In genomic region chr6:31825553-31825952, GRCh38 we compare ENCODE assay signal across 12 cellular contexts. TPM values are rescaled to one million over a fixed set of nuclear protein-coding genes. Genes with fewer than 3 reads are reported as not detected.
A peak's percentile ranks its signal among the peaks of the same experiment; 100 is the strongest.
DNase-seq lines count a peak whose midpoint lies in the region; ATAC-seq, FAIRE-seq and TF ChIP-seq lines count a peak whose summit lies in the region.
"Had no signal": no experiment of that assay in that cellular context is flagged by ENCODE, and none has a peak within 500 bp of the region (broad histone marks: within the 10 kb centered on the region; RNA-seq: fewer than 3 reads in every experiment).

No MANE protein-coding gene starts in this region.

- no peaks in the 10 kb centered on the region for H4K20me1 ChIP-seq in OCI-LY7 (ENCODE audit: insufficient read depth, low read length)

- H3K4me2 ChIP-seq in OCI-LY7 (ENCODE audit: low read length) = peak overlapping the region; percentile 18; the same call in 1 of the 2 replicates

- TF ChIP-seq POLR2A in GM12892 (IDR thresholded peaks at IDR 0.05; ENCODE audit: low read depth, low read length) = no peak

- FAIRE-seq in GM12892 (lab: Jason Lieb, UNC) = no peak
- FAIRE-seq: GM19239 had no signal

- H3K4me3 ChIP-seq in OCI-LY7 (ENCODE audit: low read depth, low read length, poor library complexity, severe bottlenecking) (no peak overlapping the region), neutrophil (ENCODE audit: low read depth in 1 of 2, low read length in 1 of 2) (no peak overlapping the region)

- peak overlapping the region; percentile 96 to 97 for H3K4me3 Mint-ChIP-seq in effector memory CD8-positive, alpha-beta T cell
- H3K4me3 Mint-ChIP-seq in naive thymus-derived CD8-positive, alpha-beta T cell = peak overlapping the region in 5 of 10 donors; percentile 18 to 84 (median 39)

- H2AFZ ChIP-seq in OCI-LY7 (ENCODE audit: low read length) = no peak overlapping the region

- no peaks in the 10 kb centered on the region for H3K9me3 Mint-ChIP-seq in effector memory CD8-positive, alpha-beta T cell
- H3K9me3 Mint-ChIP-seq in naive thymus-derived CD8-positive, alpha-beta T cell = no peaks in the 10 kb centered on the region

- H3K79me2 ChIP-seq in OCI-LY7 (ENCODE audit: insufficient read depth, low read depth, low read length) = peaks cover 11% of the 10 kb centered on the region

- peaks cover 25 to 46% of the 10 kb centered on the region in 2 donors for H3K4me1 Mint-ChIP-seq in effector memory CD8-positive, alpha-beta T cell (ENCODE audit: low read depth in 2 of 2)
- peaks cover 8 to 64% (median 40%) of the 10 kb centered on the region in 4 donors for H3K4me1 Mint-ChIP-seq in naive thymus-derived CD8-positive, alpha-beta T cell

- CTCF ChIA-PET in OCI-LY7 (lab: Charles Lee; ENCODE audit: unreplicated experiment) = no interaction called here

- H3K36me3 ChIP-seq in OCI-LY7 (ENCODE audit: insufficient read depth, low read length) (no peaks in the 10 kb centered on the region), neutrophil (no peaks in the 10 kb centered on the region)

- peak overlapping the region; percentile 96 to 97 for H3K27ac Mint-ChIP-seq in effector memory CD8-positive, alpha-beta T cell
- H3K27ac Mint-ChIP-seq in naive thymus-derived CD8-positive, alpha-beta T cell = peak overlapping the region in 5 of 10 donors; percentile 6 to 99 (median 98)

- intact Hi-C loops in OCI-LY7 (cut with micrococcal nuclease; ENCODE audit: unreplicated experiment) = no loop called here

- no peaks in the 10 kb centered on the region for H3K9me2 ChIP-seq in OCI-LY7 (ENCODE audit: insufficient read depth, low read length)

- TF ChIP-seq CTCF in C4-2B (conservative IDR thresholded peaks at IDR 0.05) (no peak), OCI-LY7 (conservative IDR thresholded peaks at IDR 0.05; ENCODE audit: low read length) (no peak), neutrophil (IDR thresholded peaks at IDR 0.05) (no peak), GM10266 (IDR thresholded peaks at IDR 0.05; ENCODE audit: control insufficient read depth, insufficient read depth, low read depth, missing control alignments) (no peak)

- POLR2A ChIA-PET in OCI-LY7 (lab: Charles Lee) = no interaction called here
- POLR2A ChIA-PET in naive thymus-derived CD8-positive, alpha-beta T cell (lab: Charles Lee) = interaction anchor here (0.6 to 3.0 kb wide), 3 partner anchors 10 to 173 kb away, joined by 3 to 13 read pairs (median 4); partner anchors contain the start of genes BAG6, EHMT2, HSPA1A and HSPA1L

- ATAC-seq in effector memory CD8-positive, alpha-beta T cell (replicated peaks) = no peak
- ATAC-seq in HG03342 (IDR thresholded peaks at IDR 0.05; ENCODE audit: unreplicated experiment) = no peak
- no peak for ATAC-seq in naive thymus-derived CD8-positive, alpha-beta T cell

- H3K27me3 Mint-ChIP-seq in effector memory CD8-positive, alpha-beta T cell = no peaks in the 10 kb centered on the region
- H3K27me3 Mint-ChIP-seq in naive thymus-derived CD8-positive, alpha-beta T cell = no peaks in the 10 kb centered on the region

- H3K36me3 Mint-ChIP-seq in effector memory CD8-positive, alpha-beta T cell (ENCODE audit: insufficient read depth) = peaks cover 21% of the 10 kb centered on the region
- H3K36me3 Mint-ChIP-seq in naive thymus-derived CD8-positive, alpha-beta T cell = no peaks in the 10 kb centered on the region

- DNase-seq in OCI-LY7 (ENCODE audit: low spot score) (no peak), GM12892 (ENCODE audit: insufficient read length) (no peak), GM10266 (ENCODE audit: extremely low spot score) (no peak)
- DNase-seq in effector memory CD8-positive, alpha-beta T cell = no peak
- no peak for DNase-seq in naive thymus-derived CD8-positive, alpha-beta T cell
- DNase-seq: DND-41, hippocampal formation, NCI-H2081 had no signal

- H3K4me1 ChIP-seq in OCI-LY7 (ENCODE audit: insufficient read depth, low read length, poor library complexity, severe bottlenecking) (peaks cover 49% of the 10 kb centered on the region), neutrophil (ENCODE audit: control insufficient read depth in 1 of 2, insufficient read depth in 1 of 2, low read depth in 1 of 2, low read length in 1 of 2) (peaks cover 63 to 70% of the 10 kb centered on the region in 2 experiments)

- H3K9me3 ChIP-seq in OCI-LY7 (ENCODE audit: low read length) (no peaks in the 10 kb centered on the region), neutrophil (no peaks in the 10 kb centered on the region)

- no peaks in the 10 kb centered on the region for H3K27me3 ChIP-seq in neutrophil

- no TSS peak for BruUV-seq in OCI-LY7 (replicated peaks; lab: Mats Ljungman, UMichigan)

- H3K27ac ChIP-seq in C4-2B = peak overlapping the region; percentile 96
- no peak overlapping the region for H3K27ac ChIP-seq in OCI-LY7 (ENCODE audit: low read depth, low read length, poor library complexity, severe bottlenecking)
- peak overlapping the region; percentile 95 for H3K27ac ChIP-seq in neutrophil

RNA-seq across cellular contexts. Expression of gene HSPA1B, which starts 2.0 kb away (rescaled TPM):
- 160 and 177 TPM in 2 replicates for total RNA-seq in OCI-LY7 (2014; rRNA removed; shearing (Covaris generic))
- total RNA-seq in OCI-LY7 (2022) = 40.1 and 60.9 TPM in 2 replicates
- polyA plus RNA-seq in GM12892 (2012; ENCODE audit: missing spikeins) = 7.1 TPM
- 10 to 100 TPM; 39.6 to 42.2 TPM for total RNA-seq in naive thymus-derived CD8-positive, alpha-beta T cell
- 1 to 10 TPM in 2 of 3 donors, under 1 TPM in 1; 0.28 to 1.3 (median 1.2) TPM for polyA plus RNA-seq in naive thymus-derived CD8-positive, alpha-beta T cell

RNA-seq across cellular contexts. Expression of gene HSPA1A, which starts 10.2 kb away (rescaled TPM):
- 0.22 and 0.41 TPM in 2 replicates for total RNA-seq in OCI-LY7 (2014; rRNA removed; shearing (Covaris generic))
- 0.81 and 2.2 TPM in 2 replicates for total RNA-seq in OCI-LY7 (2022)
- polyA plus RNA-seq in GM12892 (2012; ENCODE audit: missing spikeins) = 8.1 TPM
- total RNA-seq in naive thymus-derived CD8-positive, alpha-beta T cell = 10 to 100 TPM; 54.8 to 56.9 TPM
- 10 to 100 TPM in 2 of 3 donors, 1 to 10 TPM in 1; 6.9 to 17.3 (median 11.4) TPM for polyA plus RNA-seq in naive thymus-derived CD8-positive, alpha-beta T cell

RNA-seq across cellular contexts. Expression of gene HSPA1L, which starts 10.5 kb away (rescaled TPM):
- 0.19 TPM in 1 of 2 replicates, not detected in the other for total RNA-seq in OCI-LY7 (2014; rRNA removed; shearing (Covaris generic))
- total RNA-seq in OCI-LY7 (2022) = 0.15 and 0.49 TPM in 2 replicates
- 1.2 TPM for polyA plus RNA-seq in GM12892 (2012; ENCODE audit: missing spikeins)
- total RNA-seq in naive thymus-derived CD8-positive, alpha-beta T cell = 1 to 10 TPM; 3.5 to 4.0 TPM
- polyA plus RNA-seq in naive thymus-derived CD8-positive, alpha-beta T cell = 1 to 10 TPM in 2 of 3 donors, under 1 TPM in 1; 0.56 to 1.6 (median 1.6) TPM

RNA-seq across cellular contexts. Expression of gene LSM2, which starts 18.8 kb away (rescaled TPM):
- 65.2 and 78.4 TPM in 2 replicates for total RNA-seq in OCI-LY7 (2014; rRNA removed; shearing (Covaris generic))
- total RNA-seq in OCI-LY7 (2022) = 78.0 and 82.6 TPM in 2 replicates
- 161 TPM for polyA plus RNA-seq in GM12892 (2012; ENCODE audit: missing spikeins)
- total RNA-seq in naive thymus-derived CD8-positive, alpha-beta T cell = 10 to 100 TPM; 28.9 to 31.9 TPM
- 10 to 100 TPM; 67.1 to 80.3 (median 77.9) TPM for polyA plus RNA-seq in naive thymus-derived CD8-positive, alpha-beta T cell

RNA-seq across cellular contexts. Expression of gene VARS1, which starts 30.0 kb away (rescaled TPM):
- 47.0 and 51.2 TPM in 2 replicates for total RNA-seq in OCI-LY7 (2014; rRNA removed; shearing (Covaris generic))
- 118 and 137 TPM in 2 replicates for total RNA-seq in OCI-LY7 (2022)
- polyA plus RNA-seq in GM12892 (2012; ENCODE audit: missing spikeins) = 54.6 TPM
- total RNA-seq in naive thymus-derived CD8-positive, alpha-beta T cell = 10 to 100 TPM; 37.6 to 40.3 TPM
- 10 to 100 TPM; 27.5 to 37.8 (median 30.3) TPM for polyA plus RNA-seq in naive thymus-derived CD8-positive, alpha-beta T cell

Comparison
In these comparisons a context has a peak if more than half of its experiments do, and no peak if none do; other contexts are left out.
1. RNA of gene HSPA1A, which starts 10.2 kb away (total RNA-seq): 54.8 to 56.9 TPM in naive thymus-derived CD8-positive, alpha-beta T cell; 0.22 to 2.2 TPM in OCI-LY7; every median in the first group is over 10 times any median in the second.